In genomic region chrX:153911798-153912197, GRCh38 we compare ENCODE assay signal across 12 cellular contexts.
"Had no signal": no experiment of that assay in that cellular context is flagged by ENCODE, and none has a peak within 500 bp of the region (broad histone marks: within the 10 kb centered on the region; RNA-seq: fewer than 3 reads in every experiment).

No MANE protein-coding gene starts in this region.

- H3K4me3 ChIP-seq: coronary artery, gastrocnemius medialis, heart right ventricle, left lung, sigmoid colon had no signal

- H3K9me3 Mint-ChIP-seq: WTC11 had no signal

- H3K9me3 ChIP-seq: gastrocnemius medialis, heart right ventricle, left lung, sigmoid colon had no signal

- H3K27me3 ChIP-seq: gastrocnemius medialis, left lung had no signal

- H3K36me3 ChIP-seq: gastrocnemius medialis, sigmoid colon had no signal

- H3K4me1 ChIP-seq: gastrocnemius medialis, heart right ventricle, left lung, sigmoid colon had no signal

- H3K4me3 Mint-ChIP-seq: nephron, WTC11 had no signal

- ATAC-seq: gastrocnemius medialis had no signal

- H3K4me1 Mint-ChIP-seq: nephron, WTC11 had no signal

- DNase-seq: activated CD4-positive, alpha-beta T cell treated with anti-CD3 and anti-CD28 coated beads, Interleukin-2, amount 50 U/mL, for 4 hours; activated CD8-positive, alpha-beta memory T cell treated with anti-CD3 and anti-CD28 coated beads, Interleukin-2, amount 50 U/mL, for 4 hours; effector CD8-positive, alpha-beta T cell; gastrocnemius medialis; heart right ventricle; left lung; SIG-M5; sigmoid colon had no signal

- H3K27ac Mint-ChIP-seq: nephron, WTC11 had no signal

- H3K27ac ChIP-seq: coronary artery, epithelial cell of prostate, gastrocnemius medialis, heart right ventricle, left lung, sigmoid colon had no signal
